In genomic region chr6:138161118-138161433, GRCh38 we compare ENCODE assay signal across 10 cellular contexts. TPM values are rescaled to one million over a fixed set of nuclear protein-coding genes. Genes with fewer than 3 reads are reported as not detected.
A peak's percentile ranks its signal among the peaks of the same experiment; 100 is the strongest.
DNase-seq lines count a peak whose midpoint lies in the region; ATAC-seq, FAIRE-seq and TF ChIP-seq lines count a peak whose summit lies in the region.
"Had no signal": no experiment of that assay in that cellular context is flagged by ENCODE, and none has a peak within 500 bp of the region (broad histone marks: within the 10 kb centered on the region; RNA-seq: fewer than 3 reads in every experiment).

No MANE protein-coding gene starts in this region.

- H3K4me3 Mint-ChIP-seq in activated CD4-positive, alpha-beta memory T cell treated with anti-CD3 and anti-CD28 coated beads, Interleukin-2, amount 10 ng/mL, durations not matched to agents 7 days and 5 days, result peak overlapping the region; percentile 61

- no peak for FAIRE-seq in H54 (lab: Jason Lieb, UNC)

- DNase-seq in GM23248 (no peak), spleen (no peak), GM03348 (ENCODE audit: low spot score) (no peak), ACHN (no peak), H54 (ENCODE audit: insufficient read length, low spot score) (no peak)
- DNase-seq in activated CD4-positive, alpha-beta memory T cell treated with anti-CD3 and anti-CD28 coated beads, Interleukin-2, amount 10 ng/mL, durations not matched to agents 7 days and 5 days, result no peak

- TF ChIP-seq CTCF in spleen (IDR thresholded peaks at IDR 0.05 in 8 of 11, conservative IDR thresholded peaks at IDR 0.05 in 3 of 11), result no peak

- H4K20me1 ChIP-seq in GM23248 (ENCODE audit: insufficient read depth), result no peaks in the 10 kb centered on the region

- H3K4me2 ChIP-seq in GM23248 (ENCODE audit: unreplicated experiment), result peak overlapping the region; percentile 93

- no peaks in the 10 kb centered on the region for H3K9me3 ChIP-seq in GM23248 (ENCODE audit: low read depth)
- H3K9me3 ChIP-seq in spleen, result no peaks in the 10 kb centered on the region

- peak overlapping the region; percentile 80 for H2AFZ ChIP-seq in GM23248

- H3F3A ChIP-seq in GM23248 (ENCODE audit: insufficient read depth), result no peaks in the 10 kb centered on the region

- no peak overlapping the region for H3K27ac ChIP-seq in GM23248
- H3K27ac ChIP-seq in spleen, result no peak overlapping the region

- H3K27me3 ChIP-seq in GM23248 (replicated peaks; ENCODE audit: insufficient read depth) (peaks cover 70% of the 10 kb centered on the region), spleen (replicated peaks in 1 of 7) (peaks cover 0 to 82% (median 40%) of the 10 kb centered on the region in 7 donors)

- H3K4me1 ChIP-seq in GM23248 (ENCODE audit: insufficient read depth), result no peaks in the 10 kb centered on the region
- H3K4me1 ChIP-seq in spleen, result peaks cover 5 to 21% (median 18%) of the 10 kb centered on the region in 6 donors

- H3K4me1 Mint-ChIP-seq in activated CD4-positive, alpha-beta memory T cell treated with anti-CD3 and anti-CD28 coated beads, Interleukin-2, amount 10 ng/mL, durations not matched to agents 7 days and 5 days, result peaks cover 13% of the 10 kb centered on the region

- no peak overlapping the region for H3K27ac Mint-ChIP-seq in activated CD4-positive, alpha-beta memory T cell treated with anti-CD3 and anti-CD28 coated beads, Interleukin-2, amount 10 ng/mL, durations not matched to agents 7 days and 5 days

- H3K27me3 Mint-ChIP-seq in activated CD4-positive, alpha-beta memory T cell treated with anti-CD3 and anti-CD28 coated beads, Interleukin-2, amount 10 ng/mL, durations not matched to agents 7 days and 5 days, result peaks cover 57% of the 10 kb centered on the region

- in situ Hi-C loops in GM23248 (cut with MboI), result no loop called here
- in situ Hi-C loops in ACHN (cut with HindIII; ENCODE audit: low pct_ligation_motif_present, low pct_unique_long_range_greater_than_20kb, low sequenced_read_pairs), result no loop called here

- no peak overlapping the region for H3K9ac ChIP-seq in GM23248

- CTCF ChIA-PET in activated CD4-positive, alpha-beta memory T cell treated with anti-CD3 and anti-CD28 coated beads, Interleukin-2, amount 10 ng/mL, durations not matched to agents 7 days and 5 days (lab: Charles Lee), result no interaction called here

- TF ChIP-seq POLR2A in spleen (IDR thresholded peaks at IDR 0.05) (no peak), H54 (IDR thresholded peaks at IDR 0.05; ENCODE audit: low read depth, low read length) (no peak)

- H3K9me2 ChIP-seq in GM23248 (ENCODE audit: insufficient read depth), result no peaks in the 10 kb centered on the region

- no peaks in the 10 kb centered on the region for H3K36me3 Mint-ChIP-seq in activated CD4-positive, alpha-beta memory T cell treated with anti-CD3 and anti-CD28 coated beads, Interleukin-2, amount 10 ng/mL, durations not matched to agents 7 days and 5 days (ENCODE audit: low read depth)

- no peaks in the 10 kb centered on the region for H3K79me2 ChIP-seq in GM23248 (ENCODE audit: insufficient read depth)

- H3K9me3 Mint-ChIP-seq in activated CD4-positive, alpha-beta memory T cell treated with anti-CD3 and anti-CD28 coated beads, Interleukin-2, amount 10 ng/mL, durations not matched to agents 7 days and 5 days, result no peaks in the 10 kb centered on the region

- POLR2A ChIA-PET in activated CD4-positive, alpha-beta memory T cell treated with anti-CD3 and anti-CD28 coated beads, Interleukin-2, amount 10 ng/mL, durations not matched to agents 7 days and 5 days (lab: Charles Lee), result no interaction called here

- H3K36me3 ChIP-seq in GM23248 (ENCODE audit: low read depth) (no peaks in the 10 kb centered on the region), spleen (no peaks in the 10 kb centered on the region)

- ATAC-seq in GM18861 (IDR thresholded peaks at IDR 0.05; ENCODE audit: unreplicated experiment), result no peak

- H3K4me3 ChIP-seq in GM23248 (peak overlapping the region; percentile 68), iPS-11a (ENCODE audit: low read depth, low read length) (peak overlapping the region; percentile 78), spleen (peak overlapping the region; percentile 33 to 76 (median 58))

- 29 to 34% methylated on average over 12 of the region's 12 CpGs for WGBS in GM23248 (ENCODE audit: low coverage in 1 of 2, low lambda C conversion rate in 2 of 2, missing lambda C conversion rate in 2 of 2), 2 experiments
- 5 to 15% (median 6%) methylated on average over 12 of the region's 12 CpGs for WGBS in spleen, 5 donors

- intact Hi-C loops in spleen (cut with DNase I; ENCODE audit: low total_unique reads), result no loop called here

RNA-seq across cellular contexts. Expression of gene ARFGEF3, which starts 0.7 kb away (rescaled TPM):
- 0.11 and 0.13 TPM in 2 replicates for total RNA-seq in GM23248 (2014; rRNA removed; shearing (Covaris generic))
- 0.06 TPM in 2 replicates for polyA plus RNA-seq in GM23248 (2016; fragmentation: Nextera tagmentation; extraction: Ambion mirVana)
- under 1 TPM; 0.50 to 0.55 TPM for total RNA-seq in activated CD4-positive, alpha-beta memory T cell treated with anti-CD3 and anti-CD28 coated beads, Interleukin-2, amount 10 ng/mL, durations not matched to agents 7 days and 5 days
- total RNA-seq in spleen, result 1 to 10 TPM; 1.6 to 3.1 (median 1.8) TPM
- polyA plus RNA-seq in spleen, result under 1 TPM; 0.09 to 0.19 (median 0.11) TPM

RNA-seq across cellular contexts. Expression of gene PERP, which starts 53.9 kb away (rescaled TPM):
- 24.8 and 28.5 TPM in 2 replicates for total RNA-seq in GM23248 (2014; rRNA removed; shearing (Covaris generic))
- polyA plus RNA-seq in GM23248 (2016; fragmentation: Nextera tagmentation; extraction: Ambion mirVana) (45.3 and 45.7 TPM in 2 replicates), spleen (under 1 TPM; 0.46 to 0.90 (median 0.55) TPM)
- 10 to 100 TPM; 18.0 to 19.0 TPM for total RNA-seq in activated CD4-positive, alpha-beta memory T cell treated with anti-CD3 and anti-CD28 coated beads, Interleukin-2, amount 10 ng/mL, durations not matched to agents 7 days and 5 days
- total RNA-seq in spleen, result 1 to 10 TPM in 1 of 7 donors, under 1 TPM in 6; 0.29 to 1.1 (median 0.56) TPM

RNA-seq across cellular contexts. Expression of gene PBOV1, which starts 57.2 kb away (rescaled TPM):
- not detected in 2 replicates for total RNA-seq in GM23248 (2014; rRNA removed; shearing (Covaris generic))
- polyA plus RNA-seq in GM23248 (2016; fragmentation: Nextera tagmentation; extraction: Ambion mirVana) (not detected in 2 replicates), spleen (not detected)
- total RNA-seq in activated CD4-positive, alpha-beta memory T cell treated with anti-CD3 and anti-CD28 coated beads, Interleukin-2, amount 10 ng/mL, durations not matched to agents 7 days and 5 days, result not detected
- total RNA-seq in spleen, result not detected
- total RNA-seq: lung microvascular endothelial cell; T-helper 2 cell treated with Interferon-gamma antibody and Interleukin-4, amounts not matched to agents 100 ng/mL and 5 ng/mL, for 36 hours had no signal

Comparison
In these comparisons a context has a peak if more than half of its experiments do, and no peak if none do; other contexts are left out.
1. RNA of gene PERP, which starts 53.9 kb away (total RNA-seq): 24.8 to 28.5 TPM in GM23248 and 18.0 to 19.0 TPM in activated CD4-positive, alpha-beta memory T cell treated with anti-CD3 and anti-CD28 coated beads, Interleukin-2, amount 10 ng/mL, durations not matched to agents 7 days and 5 days; 0.29 to 1.1 TPM in spleen; every median in the first group is over 4 times any median in the second.
2. Peak in every context shown above with its lines, with median percentiles within 50 percentile points of each other: H3K4me3 ChIP-seq.